ENCODE assay signal across 1 cellular context in the genomic region with DNA sequence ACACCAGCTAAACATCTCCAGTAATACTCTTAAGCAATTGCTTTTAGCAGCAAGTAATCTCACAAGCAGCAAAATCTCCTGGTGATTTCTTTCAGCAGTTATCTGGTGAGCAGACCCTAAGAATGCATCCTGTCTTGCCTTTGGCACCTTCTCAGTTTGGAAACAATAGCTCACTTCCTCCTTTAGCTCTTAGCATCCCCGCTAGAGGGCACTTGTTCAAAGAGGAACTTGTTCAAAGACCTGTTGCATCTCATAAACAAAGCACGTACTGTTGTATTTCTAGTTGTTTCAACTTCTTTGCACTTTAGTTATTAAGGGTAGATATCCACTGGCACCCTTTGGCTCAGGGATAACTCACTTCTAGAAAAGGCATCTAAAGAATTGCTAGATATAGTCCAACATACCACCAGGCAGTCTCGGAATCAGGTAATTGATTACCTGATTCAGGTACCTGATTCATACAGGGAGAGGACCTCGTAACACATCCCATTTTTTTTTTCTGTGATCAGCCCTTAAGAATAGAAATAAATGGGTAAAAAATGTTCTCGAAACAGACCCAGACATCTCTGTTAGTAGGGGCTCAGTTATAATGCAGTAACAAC.
TF ChIP-seq lines count a peak whose summit lies in the region.

No MANE protein-coding gene starts in this region.

TF ChIP-seq in HCT116, 20 proteins besides CTCF, POLR2A, EP300 and RAD21 (continued from another document):
- TF ChIP-seq, protein P1, sequence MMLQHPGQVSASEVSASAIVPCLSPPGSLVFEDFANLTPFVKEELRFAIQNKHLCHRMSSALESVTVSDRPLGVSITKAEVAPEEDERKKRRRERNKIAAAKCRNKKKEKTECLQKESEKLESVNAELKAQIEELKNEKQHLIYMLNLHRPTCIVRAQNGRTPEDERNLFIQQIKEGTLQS (IDR thresholded peaks at IDR 0.05) = no peak
- TF ChIP-seq ZFX (IDR thresholded peaks at IDR 0.05) = no peak
- no peak for TF ChIP-seq EGR1 (IDR thresholded peaks at IDR 0.05; ENCODE audit: low read depth)
- TF ChIP-seq POLR2AphosphoS5 (IDR thresholded peaks at IDR 0.05; ENCODE audit: low read depth, low read length) = no peak
- TF ChIP-seq, protein P2, sequence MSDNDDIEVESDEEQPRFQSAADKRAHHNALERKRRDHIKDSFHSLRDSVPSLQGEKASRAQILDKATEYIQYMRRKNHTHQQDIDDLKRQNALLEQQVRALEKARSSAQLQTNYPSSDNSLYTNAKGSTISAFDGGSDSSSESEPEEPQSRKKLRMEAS (IDR thresholded peaks at IDR 0.05) = no peak
- peak; percentile 30 for TF ChIP-seq YY1 (IDR thresholded peaks at IDR 0.05; ENCODE audit: extremely low read depth, insufficient replicate concordance, low read depth, low read length)
- no peak for TF ChIP-seq SP1 (IDR thresholded peaks at IDR 0.05; ENCODE audit: low read depth)
- TF ChIP-seq CBX3 (IDR thresholded peaks at IDR 0.05; ENCODE audit: low read depth) = peak; percentile 78
- no peak for TF ChIP-seq CEBPB (IDR thresholded peaks at IDR 0.05; ENCODE audit: low read depth)
